ENCODE assay signal across 1 cellular context in the genomic region with DNA sequence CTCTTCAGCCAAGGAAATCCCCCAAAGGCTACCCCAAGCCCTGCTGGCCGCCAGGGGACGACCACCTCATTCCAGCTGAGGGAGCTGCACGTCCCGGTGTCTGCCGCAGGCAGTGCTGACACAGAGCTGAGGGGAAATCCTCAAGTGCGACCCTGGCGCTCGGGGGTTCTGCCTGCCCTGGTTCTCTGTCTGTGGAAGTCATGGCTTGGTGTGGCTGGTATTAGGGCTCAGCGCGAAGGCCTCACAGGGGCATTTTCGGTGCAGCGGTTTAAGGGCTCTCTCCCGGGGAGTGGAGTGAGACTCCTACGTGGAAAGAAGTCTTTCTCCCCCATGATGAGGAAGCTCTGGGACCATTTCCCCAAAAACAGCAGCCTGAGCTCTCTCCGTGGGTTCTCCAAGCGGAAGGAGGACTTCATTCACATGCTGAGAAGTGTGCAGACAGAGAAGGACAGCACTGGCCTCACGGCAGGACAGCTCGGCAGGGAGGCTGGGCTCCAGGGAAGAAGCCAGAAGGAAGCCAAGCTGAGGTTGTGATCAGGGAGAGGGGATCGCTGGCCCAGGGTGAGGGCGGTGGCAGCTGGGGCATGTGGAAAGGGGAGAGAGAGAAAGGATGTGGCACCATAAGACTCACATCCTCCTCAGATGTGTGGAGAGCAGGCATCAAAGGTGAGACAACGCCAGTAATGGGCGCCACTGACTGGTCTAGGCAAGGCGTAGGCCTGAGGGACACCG.
TF ChIP-seq lines count a peak whose summit lies in the region.

No MANE protein-coding gene starts in this region.

TF ChIP-seq in GM23338, 12 proteins besides CTCF, POLR2A, EP300 and RAD21 (continued from another document):
- TF ChIP-seq, protein P1, sequence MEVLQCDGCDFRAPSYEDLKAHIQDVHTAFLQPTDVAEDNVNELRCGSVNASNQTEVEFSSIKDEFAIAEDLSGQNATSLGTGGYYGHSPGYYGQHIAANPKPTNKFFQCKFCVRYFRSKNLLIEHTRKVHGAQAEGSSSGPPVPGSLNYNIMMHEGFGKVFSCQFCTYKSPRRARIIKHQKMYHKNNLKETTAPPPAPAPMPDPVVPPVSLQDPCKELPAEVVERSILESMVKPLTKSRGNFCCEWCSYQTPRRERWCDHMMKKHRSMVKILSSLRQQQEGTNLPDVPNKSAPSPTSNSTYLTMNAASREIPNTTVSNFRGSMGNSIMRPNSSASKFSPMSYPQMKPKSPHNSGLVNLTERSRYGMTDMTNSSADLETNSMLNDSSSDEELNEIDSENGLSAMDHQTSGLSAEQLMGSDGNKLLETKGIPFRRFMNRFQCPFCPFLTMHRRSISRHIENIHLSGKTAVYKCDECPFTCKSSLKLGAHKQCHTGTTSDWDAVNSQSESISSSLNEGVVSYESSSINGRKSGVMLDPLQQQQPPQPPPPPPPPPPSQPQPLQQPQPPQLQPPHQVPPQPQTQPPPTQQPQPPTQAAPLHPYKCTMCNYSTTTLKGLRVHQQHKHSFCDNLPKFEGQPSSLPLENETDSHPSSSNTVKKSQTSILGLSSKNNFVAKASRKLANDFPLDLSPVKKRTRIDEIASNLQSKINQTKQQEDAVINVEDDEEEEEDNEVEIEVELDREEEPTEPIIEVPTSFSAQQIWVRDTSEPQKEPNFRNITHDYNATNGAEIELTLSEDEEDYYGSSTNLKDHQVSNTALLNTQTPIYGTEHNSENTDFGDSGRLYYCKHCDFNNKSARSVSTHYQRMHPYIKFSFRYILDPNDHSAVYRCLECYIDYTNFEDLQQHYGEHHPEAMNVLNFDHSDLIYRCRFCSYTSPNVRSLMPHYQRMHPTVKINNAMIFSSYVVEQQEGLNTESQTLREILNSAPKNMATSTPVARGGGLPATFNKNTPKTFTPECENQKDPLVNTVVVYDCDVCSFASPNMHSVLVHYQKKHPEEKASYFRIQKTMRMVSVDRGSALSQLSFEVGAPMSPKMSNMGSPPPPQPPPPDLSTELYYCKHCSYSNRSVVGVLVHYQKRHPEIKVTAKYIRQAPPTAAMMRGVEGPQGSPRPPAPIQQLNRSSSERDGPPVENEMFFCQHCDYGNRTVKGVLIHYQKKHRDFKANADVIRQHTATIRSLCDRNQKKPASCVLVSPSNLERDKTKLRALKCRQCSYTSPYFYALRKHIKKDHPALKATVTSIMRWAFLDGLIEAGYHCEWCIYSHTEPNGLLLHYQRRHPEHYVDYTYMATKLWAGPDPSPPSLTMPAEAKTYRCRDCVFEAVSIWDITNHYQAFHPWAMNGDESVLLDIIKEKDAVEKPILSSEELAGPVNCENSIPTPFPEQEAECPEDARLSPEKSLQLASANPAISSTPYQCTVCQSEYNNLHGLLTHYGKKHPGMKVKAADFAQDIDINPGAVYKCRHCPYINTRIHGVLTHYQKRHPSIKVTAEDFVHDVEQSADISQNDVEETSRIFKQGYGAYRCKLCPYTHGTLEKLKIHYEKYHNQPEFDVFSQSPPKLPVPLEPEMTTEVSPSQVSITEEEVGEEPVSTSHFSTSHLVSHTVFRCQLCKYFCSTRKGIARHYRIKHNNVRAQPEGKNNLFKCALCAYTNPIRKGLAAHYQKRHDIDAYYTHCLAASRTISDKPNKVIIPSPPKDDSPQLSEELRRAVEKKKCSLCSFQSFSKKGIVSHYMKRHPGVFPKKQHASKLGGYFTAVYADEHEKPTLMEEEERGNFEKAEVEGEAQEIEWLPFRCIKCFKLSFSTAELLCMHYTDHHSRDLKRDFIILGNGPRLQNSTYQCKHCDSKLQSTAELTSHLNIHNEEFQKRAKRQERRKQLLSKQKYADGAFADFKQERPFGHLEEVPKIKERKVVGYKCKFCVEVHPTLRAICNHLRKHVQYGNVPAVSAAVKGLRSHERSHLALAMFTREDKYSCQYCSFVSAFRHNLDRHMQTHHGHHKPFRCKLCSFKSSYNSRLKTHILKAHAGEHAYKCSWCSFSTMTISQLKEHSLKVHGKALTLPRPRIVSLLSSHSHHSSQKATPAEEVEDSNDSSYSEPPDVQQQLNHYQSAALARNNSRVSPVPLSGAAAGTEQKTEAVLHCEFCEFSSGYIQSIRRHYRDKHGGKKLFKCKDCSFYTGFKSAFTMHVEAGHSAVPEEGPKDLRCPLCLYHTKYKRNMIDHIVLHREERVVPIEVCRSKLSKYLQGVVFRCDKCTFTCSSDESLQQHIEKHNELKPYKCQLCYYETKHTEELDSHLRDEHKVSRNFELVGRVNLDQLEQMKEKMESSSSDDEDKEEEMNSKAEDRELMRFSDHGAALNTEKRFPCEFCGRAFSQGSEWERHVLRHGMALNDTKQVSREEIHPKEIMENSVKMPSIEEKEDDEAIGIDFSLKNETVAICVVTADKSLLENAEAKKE (CRISPR knock-in tag; IDR thresholded peaks at IDR 0.05) = no peak
- no peak for TF ChIP-seq JUNB (IDR thresholded peaks at IDR 0.05; ENCODE audit: unreplicated experiment)
